ENCODE assay signal across 18 cellular contexts in the genomic region with DNA sequence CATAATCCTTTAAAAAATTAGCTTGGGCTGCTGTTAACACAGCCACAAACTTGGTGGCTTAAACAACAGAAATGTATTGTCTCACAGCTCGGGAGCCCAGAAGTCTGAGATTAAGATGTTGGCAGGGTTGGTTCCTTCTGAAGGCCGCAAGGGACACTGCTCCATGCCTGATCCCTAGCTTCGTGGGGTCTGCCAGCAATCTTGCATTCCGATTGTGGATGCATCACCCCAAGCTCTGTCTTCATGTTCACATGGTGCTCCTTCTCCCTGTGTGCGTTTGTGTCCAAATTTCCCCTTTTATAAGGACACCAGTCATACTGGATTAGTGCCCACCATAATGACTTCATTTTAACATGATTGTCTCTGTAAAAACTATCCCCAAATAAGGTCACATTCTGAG.
"Had no signal": no experiment of that assay in that cellular context is flagged by ENCODE, and none has a peak within 500 bp of the region (broad histone marks: within the 10 kb centered on the region; RNA-seq: fewer than 3 reads in every experiment).

No MANE protein-coding gene starts in this region.

- H3K9me3 Mint-ChIP-seq: activated naive CD4-positive, alpha-beta T cell treated with anti-CD3 and anti-CD28 coated beads, Interleukin-2, amount 50 U/mL, for 24 hours; activated T-cell treated with anti-CD3 and anti-CD28 coated beads, Interleukin-2, amount 50 U/mL, for 72 hours; natural killer cell; stimulated activated memory B cell treated with anti-CD40 and anti-IgM and Interleukin-4, amounts not matched to agents 10 μg/mL and 1 μg/mL and 100 μg/mL, for 72 hours had no signal

- H3K27me3 ChIP-seq: adrenal gland, breast epithelium, gastrocnemius medialis, heart left ventricle, pancreas, upper lobe of right lung had no signal

- H3K27ac Mint-ChIP-seq: activated naive CD4-positive, alpha-beta T cell treated with anti-CD3 and anti-CD28 coated beads, Interleukin-2, amount 50 U/mL, for 24 hours; activated T-cell treated with anti-CD3 and anti-CD28 coated beads, Interleukin-2, amount 50 U/mL, for 72 hours; natural killer cell; stimulated activated memory B cell treated with anti-CD40 and anti-IgM and Interleukin-4, amounts not matched to agents 10 μg/mL and 1 μg/mL and 100 μg/mL, for 72 hours; T-helper 17 cell had no signal

- H3K36me3 ChIP-seq: breast epithelium, pancreas had no signal

- H3K4me3 ChIP-seq: adrenal gland, breast epithelium, gastrocnemius medialis, heart left ventricle, pancreas, upper lobe of right lung had no signal

- H3K4me1 Mint-ChIP-seq: activated naive CD4-positive, alpha-beta T cell treated with anti-CD3 and anti-CD28 coated beads, Interleukin-2, amount 50 U/mL, for 24 hours; natural killer cell; stimulated activated memory B cell treated with anti-CD40 and anti-IgM and Interleukin-4, amounts not matched to agents 10 μg/mL and 1 μg/mL and 100 μg/mL, for 72 hours; T-helper 17 cell had no signal

- H3K27ac ChIP-seq: adrenal gland, breast epithelium, gastrocnemius medialis, heart left ventricle, pancreas, upper lobe of right lung, VCaP had no signal

- H3K4me1 ChIP-seq: adrenal gland, breast epithelium, gastrocnemius medialis, heart left ventricle, pancreas, upper lobe of right lung had no signal

- H3K4me3 Mint-ChIP-seq: activated naive CD4-positive, alpha-beta T cell treated with anti-CD3 and anti-CD28 coated beads, Interleukin-2, amount 50 U/mL, for 24 hours; activated T-cell treated with anti-CD3 and anti-CD28 coated beads, Interleukin-2, amount 50 U/mL, for 72 hours; natural killer cell; stimulated activated memory B cell treated with anti-CD40 and anti-IgM and Interleukin-4, amounts not matched to agents 10 μg/mL and 1 μg/mL and 100 μg/mL, for 72 hours; T-helper 17 cell had no signal

- DNase-seq: activated CD4-positive, alpha-beta T cell treated with anti-CD3 and anti-CD28 coated beads for 1 hour; activated CD8-positive, alpha-beta memory T cell treated with anti-CD3 and anti-CD28 coated beads for 24 hours; activated CD8-positive, alpha-beta memory T cell treated with anti-CD3 and anti-CD28 coated beads, Interleukin-2, amount 50 U/mL, for 48 hours; activated effector memory CD4-positive, alpha-beta T cell treated with anti-CD3 and anti-CD28 coated beads, Interleukin-2, amount 50 U/mL, for 16 hours; activated T-cell treated with anti-CD3 and anti-CD28 coated beads, Interleukin-2, amount 50 U/mL, for 72 hours; adrenal gland; gastrocnemius medialis; heart left ventricle; natural killer cell; pancreas; stimulated activated CD4-positive, alpha-beta T cell treated with anti-CD3 and anti-CD28 coated beads, Interleukin-4, amount 100 ng/mL, for 4 hours; T-helper 17 cell; upper lobe of right lung had no signal

- ATAC-seq: activated T-cell treated with anti-CD3 and anti-CD28 coated beads, Interleukin-2, amount 50 U/mL, for 72 hours; gastrocnemius medialis; heart left ventricle; natural killer cell; pancreas; sciatic nerve; stimulated activated memory B cell treated with anti-CD40 and anti-IgM and Interleukin-4, amounts not matched to agents 10 μg/mL and 1 μg/mL and 100 μg/mL, for 72 hours; T-helper 17 cell; upper lobe of right lung had no signal

- H3K27me3 Mint-ChIP-seq: activated naive CD4-positive, alpha-beta T cell treated with anti-CD3 and anti-CD28 coated beads, Interleukin-2, amount 50 U/mL, for 24 hours; stimulated activated memory B cell treated with anti-CD40 and anti-IgM and Interleukin-4, amounts not matched to agents 10 μg/mL and 1 μg/mL and 100 μg/mL, for 72 hours; T-helper 17 cell had no signal

- H3K9me3 ChIP-seq: adrenal gland, breast epithelium, gastrocnemius medialis, heart left ventricle, pancreas, upper lobe of right lung had no signal

- H3K36me3 Mint-ChIP-seq: natural killer cell had no signal
